ENCODE assay signal across 15 cellular contexts in the genomic region with DNA sequence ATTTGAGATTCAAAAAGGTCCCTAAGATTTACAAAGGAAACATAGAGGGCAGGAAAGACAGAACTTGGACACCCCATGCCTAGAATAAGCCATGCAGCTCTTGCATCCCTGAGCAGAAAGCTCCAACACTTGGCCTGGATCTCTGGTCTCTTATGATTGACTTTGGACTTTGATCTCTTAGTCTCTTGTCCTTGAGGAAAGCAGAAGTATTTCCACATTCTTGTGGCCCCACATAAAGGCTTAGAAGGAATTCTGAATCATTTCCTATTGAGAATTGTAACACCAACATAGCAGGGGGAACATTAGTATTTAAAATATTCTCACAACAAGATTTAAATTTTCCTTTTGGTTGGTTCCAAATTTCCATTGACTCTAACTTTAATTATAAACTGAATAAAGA.
DNase-seq lines count a peak whose midpoint lies in the region; ATAC-seq and TF ChIP-seq lines count a peak whose summit lies in the region.
"Had no signal": no experiment of that assay in that cellular context is flagged by ENCODE, and none has a peak within 500 bp of the region (broad histone marks: within the 10 kb centered on the region; RNA-seq: fewer than 3 reads in every experiment).

No MANE protein-coding gene starts in this region.

- peak overlapping the region; percentile 23 for H3K9ac ChIP-seq in adipocyte (ENCODE audit: low read length)

- no peak overlapping the region for H3K4me3 ChIP-seq in ACC112 (ENCODE audit: low read depth, low read length)
- H3K4me3 ChIP-seq in adipocyte (ENCODE audit: low read length) = no peak overlapping the region
- H3K4me3 ChIP-seq in fibroblast of mammary gland (ENCODE audit: control insufficient read depth, low read depth, low read length) = no peak overlapping the region
- H3K4me3 ChIP-seq: SJSA1 had no signal

- no peak for TF ChIP-seq CTCF in fibroblast of mammary gland (conservative IDR thresholded peaks at IDR 0.05; ENCODE audit: control insufficient read depth, insufficient read depth, low read depth, low read length)

- H3K79me2 ChIP-seq in ACC112 (ENCODE audit: control insufficient read depth, insufficient read depth, low read length, unreplicated experiment) = no peaks in the 10 kb centered on the region

- H3K4me1 ChIP-seq in ACC112 (ENCODE audit: control insufficient read depth, insufficient read depth, low read length, unreplicated experiment) (peaks cover 34% of the 10 kb centered on the region), adipocyte (ENCODE audit: control insufficient read depth, insufficient read depth, low read length) (peaks cover 27% of the 10 kb centered on the region)

- H3K36me3 ChIP-seq in ACC112 (ENCODE audit: insufficient read depth, low read length) (no peaks in the 10 kb centered on the region), adipocyte (ENCODE audit: control insufficient read depth, insufficient read depth, low read length, severe bottlenecking) (no peaks in the 10 kb centered on the region)
- H3K36me3 ChIP-seq: SJSA1 had no signal

- peak overlapping the region; percentile 56 for H3K27ac ChIP-seq in ACC112 (ENCODE audit: low read depth, low read length)
- H3K27ac ChIP-seq: SJSA1 had no signal

- no peaks in the 10 kb centered on the region for H3K9me3 ChIP-seq in adipocyte (ENCODE audit: control insufficient read depth, low read length)
- H3K9me3 ChIP-seq: SJSA1 had no signal

- no peak overlapping the region for H2AFZ ChIP-seq in ACC112 (ENCODE audit: low read length, unreplicated experiment)

- H3K27me3 ChIP-seq in ACC112 (ENCODE audit: insufficient read depth, low read length) = no peaks in the 10 kb centered on the region
- H3K27me3 ChIP-seq in adipocyte (replicated peaks; ENCODE audit: control insufficient read depth, insufficient read depth, low read length) = no peaks in the 10 kb centered on the region
- H3K27me3 ChIP-seq: SJSA1 had no signal

- ATAC-seq in HG03432 (IDR thresholded peaks at IDR 0.05; ENCODE audit: unreplicated experiment) (no peak), GM19397 (IDR thresholded peaks at IDR 0.05; ENCODE audit: unreplicated experiment) (no peak)

- DNase-seq in HCEC 1CT = peak; percentile 81
- DNase-seq in adipocyte (ENCODE audit: low read depth) = peak; percentile 19
- peak; percentile 55 for DNase-seq in fibroblast of mammary gland (ENCODE audit: low read depth)
- DNase-seq in NCI-H1092 (lab: John Stamatoyannopoulos, UW) = no peak
- no peak for DNase-seq in SIG-M5 treated with dmso at 0.1 percent for 504 hours (lab: John Stamatoyannopoulos, UW; ENCODE audit: unreplicated experiment)
- DNase-seq: 8988T; CD4-positive, CD25-positive, alpha-beta regulatory T cell; GDM1; NCI-H146; NCI-H526; RPMI8226 had no signal

Comparison
In these comparisons a context has a peak if more than half of its experiments do, and no peak if none do; other contexts are left out.
1. DNase-seq: peak in HCEC 1CT (single experiment), adipocyte (single experiment) and fibroblast of mammary gland (single experiment); none in NCI-H1092 (single experiment) and SIG-M5 treated with dmso at 0.1 percent for 504 hours (single experiment).